9 cellular contexts compared by ENCODE assay signal in the genomic region with DNA sequence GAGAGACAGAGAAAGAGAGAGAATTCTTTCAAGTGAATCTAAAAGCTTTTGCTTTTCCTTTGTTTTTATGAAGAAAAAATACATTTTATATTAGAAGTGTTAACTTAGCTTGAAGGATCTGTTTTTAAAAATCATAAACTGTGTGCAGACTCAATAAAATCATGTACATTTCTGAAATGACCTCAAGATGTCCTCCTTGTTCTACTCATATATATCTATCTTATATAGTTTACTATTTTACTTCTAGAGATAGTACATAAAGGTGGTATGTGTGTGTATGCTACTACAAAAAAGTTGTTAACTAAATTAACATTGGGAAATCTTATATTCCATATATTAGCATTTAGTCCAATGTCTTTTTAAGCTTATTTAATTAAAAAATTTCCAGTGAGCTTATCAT.
A peak's percentile ranks its signal among the peaks of the same experiment; 100 is the strongest.
DNase-seq lines count a peak whose midpoint lies in the region; FAIRE-seq and TF ChIP-seq lines count a peak whose summit lies in the region.
"Had no signal": no experiment of that assay in that cellular context is flagged by ENCODE, and none has a peak within 500 bp of the region (broad histone marks: within the 10 kb centered on the region; RNA-seq: fewer than 3 reads in every experiment).

No MANE protein-coding gene starts in this region.

- TF ChIP-seq EP300 in tibial nerve (IDR thresholded peaks at IDR 0.05): no peak

- H3K36me3 ChIP-seq in tibial nerve: no peaks in the 10 kb centered on the region

- H3K9me3 ChIP-seq in tibial nerve: no peaks in the 10 kb centered on the region

- H3K27me3 ChIP-seq in tibial nerve: no peaks in the 10 kb centered on the region

- H3K9me3 Mint-ChIP-seq in HFFc6: no peaks in the 10 kb centered on the region
- no peaks in the 10 kb centered on the region for H3K9me3 Mint-ChIP-seq in activated CD4-positive, alpha-beta memory T cell treated with anti-CD3 and anti-CD28 coated beads for 36 hours

- H3K36me3 Mint-ChIP-seq in HFFc6 (ENCODE audit: low read depth): no peaks in the 10 kb centered on the region
- H3K36me3 Mint-ChIP-seq in activated CD4-positive, alpha-beta memory T cell treated with anti-CD3 and anti-CD28 coated beads for 36 hours: peaks cover 30% of the 10 kb centered on the region

- DNase-seq in HFFc6 (peak; percentile 9), left kidney (ENCODE audit: low read depth, low spot score) (peak; percentile 13), tibial nerve (ENCODE audit: low spot score in 2 of 2) (no peak), GM12892 (ENCODE audit: insufficient read length) (no peak)
- no peak for DNase-seq in activated CD4-positive, alpha-beta memory T cell treated with anti-CD3 and anti-CD28 coated beads for 36 hours
- DNase-seq in effector CD4-positive, alpha-beta T cell: no peak
- DNase-seq: naive thymus-derived CD8-positive, alpha-beta T cell had no signal

- FAIRE-seq in GM12892 (lab: Jason Lieb, UNC): no peak

- intact Hi-C loops in activated CD4-positive, alpha-beta memory T cell treated with anti-CD3 and anti-CD28 coated beads for 36 hours (cut with micrococcal nuclease): no loop called here

- H3K4me1 Mint-ChIP-seq in HFFc6 (ENCODE audit: low read depth): peaks cover 11% of the 10 kb centered on the region
- H3K4me1 Mint-ChIP-seq in activated CD4-positive, alpha-beta memory T cell treated with anti-CD3 and anti-CD28 coated beads for 36 hours (ENCODE audit: low read depth): peaks cover 14% of the 10 kb centered on the region

- H3K27me3 Mint-ChIP-seq in HFFc6 (ENCODE audit: insufficient read depth): no peaks in the 10 kb centered on the region
- no peaks in the 10 kb centered on the region for H3K27me3 Mint-ChIP-seq in activated CD4-positive, alpha-beta memory T cell treated with anti-CD3 and anti-CD28 coated beads for 36 hours
- H3K27me3 Mint-ChIP-seq: naive thymus-derived CD8-positive, alpha-beta T cell had no signal

- no peak for TF ChIP-seq POLR2A in tibial nerve (IDR thresholded peaks at IDR 0.05)
- TF ChIP-seq POLR2A in GM12892 (IDR thresholded peaks at IDR 0.05; ENCODE audit: low read depth, low read length): no peak

- H3K27ac Mint-ChIP-seq in HFFc6: no peak overlapping the region
- no peak overlapping the region for H3K27ac Mint-ChIP-seq in activated CD4-positive, alpha-beta memory T cell treated with anti-CD3 and anti-CD28 coated beads for 36 hours

- POLR2A ChIA-PET in activated CD4-positive, alpha-beta memory T cell treated with anti-CD3 and anti-CD28 coated beads for 36 hours (lab: Charles Lee): no interaction called here

- H3K4me1 ChIP-seq in tibial nerve: no peaks in the 10 kb centered on the region

- TF ChIP-seq CTCF in C4-2B (conservative IDR thresholded peaks at IDR 0.05) (peak; percentile 42), HFFc6 (IDR thresholded peaks at IDR 0.05) (peak; percentile 67), VCaP (conservative IDR thresholded peaks at IDR 0.05) (peak; percentile 59), tibial nerve (IDR thresholded peaks at IDR 0.05) (peak in 1 of 5 experiments; percentile 12)

- H3K4me3 Mint-ChIP-seq in HFFc6: no peak overlapping the region
- no peak overlapping the region for H3K4me3 Mint-ChIP-seq in activated CD4-positive, alpha-beta memory T cell treated with anti-CD3 and anti-CD28 coated beads for 36 hours

- no peak overlapping the region for H3K27ac ChIP-seq in C4-2B
- no peak overlapping the region for H3K27ac ChIP-seq in VCaP
- H3K27ac ChIP-seq in tibial nerve: no peak overlapping the region

- no peak overlapping the region for H3K4me3 ChIP-seq in tibial nerve

- CTCF ChIA-PET in activated CD4-positive, alpha-beta memory T cell treated with anti-CD3 and anti-CD28 coated beads for 36 hours (lab: Charles Lee): interaction anchor here (0.6 to 1.8 kb wide), 6 partner anchors 12 to 487 kb away, joined by 3 to 7 read pairs (median 4); no protein-coding TSS in a partner anchor

Comparison
In these comparisons a context has a peak if more than half of its experiments do, and no peak if none do; other contexts are left out.
1. DNase-seq: peak in HFFc6 (single experiment) and left kidney (single experiment); none in activated CD4-positive, alpha-beta memory T cell treated with anti-CD3 and anti-CD28 coated beads for 36 hours (single experiment), tibial nerve (0 of 2), effector CD4-positive, alpha-beta T cell (single experiment) and GM12892 (single experiment).